ENCODE assay signal across 24 cellular contexts in the genomic region with DNA sequence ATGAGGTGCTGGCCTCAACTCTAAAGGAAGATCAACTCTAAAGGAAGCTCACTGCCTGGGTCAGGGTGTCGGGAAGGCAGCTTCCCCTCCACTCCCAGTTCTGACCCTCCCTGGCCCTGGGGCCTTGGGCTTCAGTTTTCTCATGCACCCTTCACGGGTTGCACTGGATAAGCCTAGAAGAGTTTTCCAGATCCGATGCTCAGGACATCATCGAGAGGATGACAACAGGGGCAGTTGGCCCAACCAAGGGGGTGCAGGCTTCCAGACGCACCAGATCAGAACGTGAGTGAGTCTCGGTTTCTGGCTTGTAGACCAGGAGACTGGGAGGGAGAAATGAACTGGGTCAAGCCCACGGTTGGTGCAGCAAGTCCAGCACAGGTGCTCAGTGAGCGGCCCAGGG.
"Had no signal": no experiment of that assay in that cellular context is flagged by ENCODE, and none has a peak within 500 bp of the region (broad histone marks: within the 10 kb centered on the region; RNA-seq: fewer than 3 reads in every experiment).

No MANE protein-coding gene starts in this region.

- H3K27me3 Mint-ChIP-seq: stimulated activated naive B cell treated with anti-CD40 and anti-IgM and Interleukin-4, amounts not matched to agents 10 μg/mL and 1 μg/mL and 100 μg/mL, for 72 hours had no signal

- ATAC-seq: esophagus mucosa; gastrocnemius medialis; left lung; naive thymus-derived CD8-positive, alpha-beta T cell; stimulated activated naive B cell treated with anti-CD40 and anti-IgM and Interleukin-4, amounts not matched to agents 10 μg/mL and 1 μg/mL and 100 μg/mL, for 72 hours had no signal

- H3K9me3 Mint-ChIP-seq: endodermal cell; naive thymus-derived CD8-positive, alpha-beta T cell; stimulated activated naive B cell treated with anti-CD40 and anti-IgM and Interleukin-4, amounts not matched to agents 10 μg/mL and 1 μg/mL and 100 μg/mL, for 72 hours; stimulated activated naive CD8-positive, alpha-beta T cell treated with anti-CD3 and anti-CD28 coated beads, Interleukin-15, Interleukin-2, amounts not matched to agents 100 ng/mL and 50 ng/mL, for 24 hours had no signal

- H3K4me1 ChIP-seq: prostate gland, right atrium auricular region, sigmoid colon, upper lobe of left lung had no signal

- H3K27me3 ChIP-seq: dorsolateral prefrontal cortex, gastrocnemius medialis, left lung, right atrium auricular region, sigmoid colon, tibial nerve, upper lobe of left lung had no signal

- H3K4me3 ChIP-seq: dorsolateral prefrontal cortex, gastrocnemius medialis, left lung, prostate gland, right atrium auricular region, sigmoid colon, thoracic aorta, tibial nerve, upper lobe of left lung had no signal

- H3K27ac ChIP-seq: dorsolateral prefrontal cortex, epithelial cell of prostate, gastrocnemius medialis, left lung, prostate gland, right atrium auricular region, sigmoid colon, thoracic aorta, tibial nerve, upper lobe of left lung had no signal

- FAIRE-seq: colon, keratinocyte, urothelium cell line had no signal

- H3K4me3 Mint-ChIP-seq: endodermal cell; naive thymus-derived CD8-positive, alpha-beta T cell; stimulated activated naive B cell treated with anti-CD40 and anti-IgM and Interleukin-4, amounts not matched to agents 10 μg/mL and 1 μg/mL and 100 μg/mL, for 72 hours; stimulated activated naive CD8-positive, alpha-beta T cell treated with anti-CD3 and anti-CD28 coated beads, Interleukin-15, Interleukin-2, amounts not matched to agents 100 ng/mL and 50 ng/mL, for 24 hours had no signal

- H3K27ac Mint-ChIP-seq: endodermal cell; naive thymus-derived CD8-positive, alpha-beta T cell; stimulated activated naive B cell treated with anti-CD40 and anti-IgM and Interleukin-4, amounts not matched to agents 10 μg/mL and 1 μg/mL and 100 μg/mL, for 72 hours; stimulated activated naive CD8-positive, alpha-beta T cell treated with anti-CD3 and anti-CD28 coated beads, Interleukin-15, Interleukin-2, amounts not matched to agents 100 ng/mL and 50 ng/mL, for 24 hours had no signal

- H3K9me3 ChIP-seq: gastrocnemius medialis, left lung, prostate gland, right atrium auricular region, sigmoid colon, thoracic aorta, tibial nerve, upper lobe of left lung had no signal

- H3K36me3 Mint-ChIP-seq: naive thymus-derived CD8-positive, alpha-beta T cell; stimulated activated naive B cell treated with anti-CD40 and anti-IgM and Interleukin-4, amounts not matched to agents 10 μg/mL and 1 μg/mL and 100 μg/mL, for 72 hours had no signal

- DNase-seq: dorsolateral prefrontal cortex; effector CD8-positive, alpha-beta T cell; endodermal cell; foreskin fibroblast; gastrocnemius medialis; head of caudate nucleus; left lung; mesendoderm; nucleus accumbens; sigmoid colon; stimulated activated CD4-positive, alpha-beta T cell treated with anti-CD3 and anti-CD28 coated beads, Interleukin-4, amount 100 ng/mL, for 4 hours; stimulated activated naive B cell treated with anti-CD40 and anti-IgM and Interleukin-4, amounts not matched to agents 10 μg/mL and 1 μg/mL and 100 μg/mL, for 72 hours; upper lobe of left lung had no signal

- H3K36me3 ChIP-seq: gastrocnemius medialis, left lung, prostate gland, right atrium auricular region, sigmoid colon, thoracic aorta, tibial nerve, upper lobe of left lung had no signal
